In the genomic region with DNA sequence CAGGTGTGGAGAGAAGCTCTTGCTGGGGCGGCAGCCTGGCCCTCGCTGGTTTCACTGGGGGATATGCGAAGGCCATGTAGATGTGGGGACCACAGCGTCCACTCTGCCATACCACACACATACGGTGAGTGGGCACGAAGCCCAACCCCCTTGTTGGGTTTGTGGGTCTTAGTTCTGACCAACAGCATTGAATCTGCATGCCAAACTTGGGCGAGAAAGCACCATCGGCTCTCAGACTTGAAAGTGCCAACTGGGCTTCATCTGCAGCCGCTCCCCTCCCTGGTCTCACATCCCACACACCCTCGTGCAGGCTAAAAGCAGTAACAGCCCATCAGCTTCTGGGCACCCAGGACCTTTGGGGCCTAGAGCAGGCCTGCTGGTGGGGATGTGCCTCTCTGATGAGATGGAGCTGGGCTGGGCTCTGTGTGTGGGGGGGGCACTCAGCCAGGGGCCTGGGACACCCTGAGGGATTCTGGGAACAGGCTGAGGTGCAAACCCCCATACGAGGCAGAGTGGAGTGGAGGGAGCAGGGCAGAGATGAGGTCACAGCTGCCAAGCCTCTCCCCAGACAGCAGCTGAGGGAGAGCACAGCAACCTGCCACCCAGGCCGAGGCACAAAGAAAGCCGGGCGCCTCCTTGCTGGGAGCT, we compare ENCODE assay signal across 16 cellular contexts.
"Had no signal": no experiment of that assay in that cellular context is flagged by ENCODE, and none has a peak within 500 bp of the region (broad histone marks: within the 10 kb centered on the region; RNA-seq: fewer than 3 reads in every experiment).

No MANE protein-coding gene starts in this region.

- H3K9me3 Mint-ChIP-seq: activated CD4-positive, alpha-beta memory T cell treated with anti-CD3 and anti-CD28 coated beads for 36 hours; activated naive CD8-positive, alpha-beta T cell treated with anti-CD3 and anti-CD28 coated beads, Interleukin-2, amount 50 U/mL, for 24 hours; activated T-cell treated with anti-CD3 and anti-CD28 coated beads, Interleukin-2, amount 50 U/mL, for 72 hours; stimulated activated naive CD8-positive, alpha-beta T cell treated with anti-CD3 and anti-CD28 coated beads, Interleukin-15, amount 100 ng/mL, for 72 hours; type B pancreatic cell had no signal

- H3K4me3 ChIP-seq: cardiac muscle cell, heart right ventricle, left lung, SJSA1 had no signal

- H3K36me3 Mint-ChIP-seq: type B pancreatic cell had no signal

- DNase-seq: activated CD4-positive, alpha-beta memory T cell treated with anti-CD3 and anti-CD28 coated beads for 36 hours; activated CD8-positive, alpha-beta memory T cell treated with anti-CD3 and anti-CD28 coated beads, Interleukin-2, amount 50 U/mL, for 4 hours; activated naive CD4-positive, alpha-beta T cell; activated naive CD8-positive, alpha-beta T cell treated with anti-CD3 and anti-CD28 coated beads, Interleukin-2, amount 50 U/mL, for 24 hours; activated T-cell treated with anti-CD3 and anti-CD28 coated beads, Interleukin-2, amount 50 U/mL, for 72 hours; effector CD4-positive, alpha-beta T cell; stimulated activated CD4-positive, alpha-beta T cell treated with anti-CD3 and anti-CD28 coated beads, Interleukin-15, amount 100 ng/mL, for 24 hours; stimulated activated CD4-positive, alpha-beta T cell treated with anti-CD3 and anti-CD28 coated beads, Interleukin-4, amount 100 ng/mL, for 24 hours; stimulated activated naive CD8-positive, alpha-beta T cell treated with anti-CD3 and anti-CD28 coated beads, Interleukin-15, amount 100 ng/mL, for 72 hours; T1000 had no signal

- H3K27ac Mint-ChIP-seq: activated CD4-positive, alpha-beta memory T cell treated with anti-CD3 and anti-CD28 coated beads for 36 hours; activated naive CD8-positive, alpha-beta T cell treated with anti-CD3 and anti-CD28 coated beads, Interleukin-2, amount 50 U/mL, for 24 hours; activated T-cell treated with anti-CD3 and anti-CD28 coated beads, Interleukin-2, amount 50 U/mL, for 72 hours; progenitor cell of endocrine pancreas; stimulated activated naive CD8-positive, alpha-beta T cell treated with anti-CD3 and anti-CD28 coated beads, Interleukin-15, amount 100 ng/mL, for 72 hours; type B pancreatic cell had no signal

- H3K9me3 ChIP-seq: heart right ventricle, left lung, SJSA1 had no signal

- H3K4me3 Mint-ChIP-seq: activated CD4-positive, alpha-beta memory T cell treated with anti-CD3 and anti-CD28 coated beads for 36 hours; activated naive CD8-positive, alpha-beta T cell treated with anti-CD3 and anti-CD28 coated beads, Interleukin-2, amount 50 U/mL, for 24 hours; activated T-cell treated with anti-CD3 and anti-CD28 coated beads, Interleukin-2, amount 50 U/mL, for 72 hours; stimulated activated naive CD8-positive, alpha-beta T cell treated with anti-CD3 and anti-CD28 coated beads, Interleukin-15, amount 100 ng/mL, for 72 hours had no signal

- ATAC-seq: activated naive CD8-positive, alpha-beta T cell treated with anti-CD3 and anti-CD28 coated beads, Interleukin-2, amount 50 U/mL, for 24 hours; activated T-cell treated with anti-CD3 and anti-CD28 coated beads, Interleukin-2, amount 50 U/mL, for 72 hours; stimulated activated naive CD8-positive, alpha-beta T cell treated with anti-CD3 and anti-CD28 coated beads, Interleukin-15, amount 100 ng/mL, for 72 hours had no signal

- H3K4me1 Mint-ChIP-seq: activated naive CD8-positive, alpha-beta T cell treated with anti-CD3 and anti-CD28 coated beads, Interleukin-2, amount 50 U/mL, for 24 hours; stimulated activated naive CD8-positive, alpha-beta T cell treated with anti-CD3 and anti-CD28 coated beads, Interleukin-15, amount 100 ng/mL, for 72 hours had no signal

- H3K27me3 Mint-ChIP-seq: activated CD4-positive, alpha-beta memory T cell treated with anti-CD3 and anti-CD28 coated beads for 36 hours; activated naive CD8-positive, alpha-beta T cell treated with anti-CD3 and anti-CD28 coated beads, Interleukin-2, amount 50 U/mL, for 24 hours; progenitor cell of endocrine pancreas; stimulated activated naive CD8-positive, alpha-beta T cell treated with anti-CD3 and anti-CD28 coated beads, Interleukin-15, amount 100 ng/mL, for 72 hours; type B pancreatic cell had no signal

- H3K36me3 ChIP-seq: cardiac muscle cell had no signal

- H3K27ac ChIP-seq: cardiac muscle cell, SJSA1 had no signal

- H3K27me3 ChIP-seq: cardiac muscle cell, heart right ventricle, left lung, SJSA1 had no signal
